In genomic region chr2:230417436-230417835, GRCh38 we compare ENCODE assay signal across 1 cellular context.
TF ChIP-seq lines count a peak whose summit lies in the region.

No MANE protein-coding gene starts in this region.

TF ChIP-seq in liver, 16 proteins besides CTCF, POLR2A, EP300 and RAD21 (continued from another document):
- TF ChIP-seq REST (IDR thresholded peaks at IDR 0.05) (no peak), HNF4G (IDR thresholded peaks at IDR 0.05) (no peak), EGR1 (IDR thresholded peaks at IDR 0.05; ENCODE audit: low read depth in 2 of 2) (no peak), FOXA2 (IDR thresholded peaks at IDR 0.05) (no peak), SP1 (IDR thresholded peaks at IDR 0.05) (no peak)
